1 cellular context compared by ENCODE assay signal in the genomic region with DNA sequence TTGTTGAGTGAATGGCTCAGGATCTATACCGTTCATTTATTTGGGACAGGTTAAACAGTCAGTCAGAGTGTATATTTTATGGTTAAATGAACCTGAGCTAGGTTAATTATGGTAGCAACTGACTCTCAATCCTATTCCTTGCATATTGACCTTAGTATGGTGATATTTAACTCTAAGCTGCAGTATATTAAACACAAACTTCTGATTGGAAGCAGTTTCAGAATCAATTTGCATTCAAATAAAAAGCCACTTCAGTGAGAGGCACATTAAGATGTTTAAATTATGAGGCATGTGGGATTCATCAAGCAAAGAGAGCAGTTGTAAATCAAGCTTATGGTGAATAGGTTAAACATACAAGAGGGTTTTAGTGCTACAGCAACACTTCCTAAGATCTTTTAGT.
TF ChIP-seq lines count a peak whose summit lies in the region.

No MANE protein-coding gene starts in this region.

TF ChIP-seq in HEK293, 187 proteins besides CTCF, POLR2A, EP300 and RAD21 (continued from another document):
- TF ChIP-seq, protein P1, sequence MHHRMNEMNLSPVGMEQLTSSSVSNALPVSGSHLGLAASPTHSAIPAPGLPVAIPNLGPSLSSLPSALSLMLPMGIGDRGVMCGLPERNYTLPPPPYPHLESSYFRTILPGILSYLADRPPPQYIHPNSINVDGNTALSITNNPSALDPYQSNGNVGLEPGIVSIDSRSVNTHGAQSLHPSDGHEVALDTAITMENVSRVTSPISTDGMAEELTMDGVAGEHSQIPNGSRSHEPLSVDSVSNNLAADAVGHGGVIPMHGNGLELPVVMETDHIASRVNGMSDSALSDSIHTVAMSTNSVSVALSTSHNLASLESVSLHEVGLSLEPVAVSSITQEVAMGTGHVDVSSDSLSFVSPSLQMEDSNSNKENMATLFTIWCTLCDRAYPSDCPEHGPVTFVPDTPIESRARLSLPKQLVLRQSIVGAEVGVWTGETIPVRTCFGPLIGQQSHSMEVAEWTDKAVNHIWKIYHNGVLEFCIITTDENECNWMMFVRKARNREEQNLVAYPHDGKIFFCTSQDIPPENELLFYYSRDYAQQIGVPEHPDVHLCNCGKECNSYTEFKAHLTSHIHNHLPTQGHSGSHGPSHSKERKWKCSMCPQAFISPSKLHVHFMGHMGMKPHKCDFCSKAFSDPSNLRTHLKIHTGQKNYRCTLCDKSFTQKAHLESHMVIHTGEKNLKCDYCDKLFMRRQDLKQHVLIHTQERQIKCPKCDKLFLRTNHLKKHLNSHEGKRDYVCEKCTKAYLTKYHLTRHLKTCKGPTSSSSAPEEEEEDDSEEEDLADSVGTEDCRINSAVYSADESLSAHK (tag by site-specific recombination; IDR thresholded peaks at IDR 0.05), result peak; percentile 63; the same call in 1 of the 2 replicates
- TF ChIP-seq ZNF169 (tag by site-specific recombination; IDR thresholded peaks at IDR 0.05) (no peak), ZNF184 (tag by site-specific recombination; IDR thresholded peaks at IDR 0.05) (no peak), GLI2 (tag by site-specific recombination; IDR thresholded peaks at IDR 0.05; ENCODE audit: borderline replicate concordance, low read depth) (peak; percentile 7; the same call in 1 of the 2 replicates)
- TF ChIP-seq, protein P2, sequence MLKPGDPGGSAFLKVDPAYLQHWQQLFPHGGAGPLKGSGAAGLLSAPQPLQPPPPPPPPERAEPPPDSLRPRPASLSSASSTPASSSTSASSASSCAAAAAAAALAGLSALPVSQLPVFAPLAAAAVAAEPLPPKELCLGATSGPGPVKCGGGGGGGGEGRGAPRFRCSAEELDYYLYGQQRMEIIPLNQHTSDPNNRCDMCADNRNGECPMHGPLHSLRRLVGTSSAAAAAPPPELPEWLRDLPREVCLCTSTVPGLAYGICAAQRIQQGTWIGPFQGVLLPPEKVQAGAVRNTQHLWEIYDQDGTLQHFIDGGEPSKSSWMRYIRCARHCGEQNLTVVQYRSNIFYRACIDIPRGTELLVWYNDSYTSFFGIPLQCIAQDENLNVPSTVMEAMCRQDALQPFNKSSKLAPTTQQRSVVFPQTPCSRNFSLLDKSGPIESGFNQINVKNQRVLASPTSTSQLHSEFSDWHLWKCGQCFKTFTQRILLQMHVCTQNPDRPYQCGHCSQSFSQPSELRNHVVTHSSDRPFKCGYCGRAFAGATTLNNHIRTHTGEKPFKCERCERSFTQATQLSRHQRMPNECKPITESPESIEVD (tag by site-specific recombination; IDR thresholded peaks at IDR 0.05), result peak; percentile 88
- TF ChIP-seq, protein P3, sequence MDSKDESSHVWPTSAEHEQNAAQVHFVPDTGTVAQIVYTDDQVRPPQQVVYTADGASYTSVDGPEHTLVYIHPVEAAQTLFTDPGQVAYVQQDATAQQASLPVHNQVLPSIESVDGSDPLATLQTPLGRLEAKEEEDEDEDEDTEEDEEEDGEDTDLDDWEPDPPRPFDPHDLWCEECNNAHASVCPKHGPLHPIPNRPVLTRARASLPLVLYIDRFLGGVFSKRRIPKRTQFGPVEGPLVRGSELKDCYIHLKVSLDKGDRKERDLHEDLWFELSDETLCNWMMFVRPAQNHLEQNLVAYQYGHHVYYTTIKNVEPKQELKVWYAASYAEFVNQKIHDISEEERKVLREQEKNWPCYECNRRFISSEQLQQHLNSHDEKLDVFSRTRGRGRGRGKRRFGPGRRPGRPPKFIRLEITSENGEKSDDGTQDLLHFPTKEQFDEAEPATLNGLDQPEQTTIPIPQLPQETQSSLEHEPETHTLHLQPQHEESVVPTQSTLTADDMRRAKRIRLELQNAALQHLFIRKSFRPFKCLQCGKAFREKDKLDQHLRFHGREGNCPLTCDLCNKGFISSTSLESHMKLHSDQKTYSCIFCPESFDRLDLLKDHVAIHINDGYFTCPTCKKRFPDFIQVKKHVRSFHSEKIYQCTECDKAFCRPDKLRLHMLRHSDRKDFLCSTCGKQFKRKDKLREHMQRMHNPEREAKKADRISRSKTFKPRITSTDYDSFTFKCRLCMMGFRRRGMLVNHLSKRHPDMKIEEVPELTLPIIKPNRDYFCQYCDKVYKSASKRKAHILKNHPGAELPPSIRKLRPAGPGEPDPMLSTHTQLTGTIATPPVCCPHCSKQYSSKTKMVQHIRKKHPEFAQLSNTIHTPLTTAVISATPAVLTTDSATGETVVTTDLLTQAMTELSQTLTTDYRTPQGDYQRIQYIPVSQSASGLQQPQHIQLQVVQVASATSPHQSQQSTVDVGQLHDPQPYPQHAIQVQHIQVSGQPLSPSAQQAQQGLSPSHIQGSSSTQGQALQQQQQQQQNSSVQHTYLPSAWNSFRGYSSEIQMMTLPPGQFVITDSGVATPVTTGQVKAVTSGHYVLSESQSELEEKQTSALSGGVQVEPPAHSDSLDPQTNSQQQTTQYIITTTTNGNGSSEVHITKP (tag by site-specific recombination; IDR thresholded peaks at IDR 0.05), result no peak
